In genomic region chr2:172220111-172220510, GRCh38 we compare ENCODE assay signal across 17 cellular contexts.
"Had no signal": no experiment of that assay in that cellular context is flagged by ENCODE, and none has a peak within 500 bp of the region (broad histone marks: within the 10 kb centered on the region; RNA-seq: fewer than 3 reads in every experiment).

No MANE protein-coding gene starts in this region.

- H3K4me1 ChIP-seq: psoas muscle, right atrium auricular region, sigmoid colon had no signal

- H3K9me3 ChIP-seq: psoas muscle, right atrium auricular region, sigmoid colon, stomach, thoracic aorta, transverse colon had no signal

- DNase-seq: dorsolateral prefrontal cortex; effector CD8-positive, alpha-beta T cell; glutamatergic neuron; islet precursor cell; mammary epithelial cell; naive thymus-derived CD4-positive, alpha-beta T cell; nephron progenitor cell; psoas muscle; sigmoid colon; stimulated activated naive CD4-positive, alpha-beta T cell; stomach; substantia nigra; transverse colon had no signal

- H3K27ac Mint-ChIP-seq: nephron progenitor cell had no signal

- H3K4me3 ChIP-seq: coronary artery, dorsolateral prefrontal cortex, psoas muscle, right atrium auricular region, sigmoid colon, skin epidermis, stomach, thoracic aorta, transverse colon had no signal

- H3K27me3 ChIP-seq: dorsolateral prefrontal cortex, right atrium auricular region, sigmoid colon, stomach, transverse colon had no signal

- H3K36me3 Mint-ChIP-seq: naive thymus-derived CD4-positive, alpha-beta T cell had no signal

- H3K4me1 Mint-ChIP-seq: nephron progenitor cell had no signal

- H3K36me3 ChIP-seq: right atrium auricular region, sigmoid colon, stomach, thoracic aorta, transverse colon had no signal

- H3K4me3 Mint-ChIP-seq: nephron progenitor cell had no signal

- H3K9me3 Mint-ChIP-seq: naive thymus-derived CD4-positive, alpha-beta T cell; nephron progenitor cell had no signal
